8 cellular contexts compared by ENCODE assay signal in genomic region chr1:12124693-12125421, GRCh38. TPM values are rescaled to one million over a fixed set of nuclear protein-coding genes. Genes with fewer than 3 reads are reported as not detected.
DNase-seq lines count a peak whose midpoint lies in the region; ATAC-seq and TF ChIP-seq lines count a peak whose summit lies in the region.

No MANE protein-coding gene starts in this region.

- H3K9me3 ChIP-seq in uterus, result no peaks in the 10 kb centered on the region

- peak overlapping the region; percentile 68 for H3K27ac Mint-ChIP-seq in activated naive CD8-positive, alpha-beta T cell

- no peak for TF ChIP-seq POLR2A in uterus (IDR thresholded peaks at IDR 0.05)

- H3K27ac ChIP-seq in uterus, result peak overlapping the region in 1 of 2 donors; percentile 1

- H3K4me3 ChIP-seq in uterus, result no peak overlapping the region

- no peaks in the 10 kb centered on the region for H3K4me1 ChIP-seq in uterus

- peak; percentile 92 to 98 (median 97) for TF ChIP-seq CTCF in uterus (IDR thresholded peaks at IDR 0.05)

- no peak overlapping the region for H3K4me3 Mint-ChIP-seq in activated naive CD8-positive, alpha-beta T cell

- H3K4me1 Mint-ChIP-seq in activated naive CD8-positive, alpha-beta T cell (ENCODE audit: low read depth), result peaks cover 54% of the 10 kb centered on the region

- H3K36me3 ChIP-seq in uterus, result no peaks in the 10 kb centered on the region

- peaks cover 4% of the 10 kb centered on the region for H3K27me3 Mint-ChIP-seq in activated naive CD8-positive, alpha-beta T cell

- ATAC-seq in GM21619 (IDR thresholded peaks at IDR 0.05; ENCODE audit: unreplicated experiment), result no peak

- H3K9me3 Mint-ChIP-seq in activated naive CD8-positive, alpha-beta T cell (ENCODE audit: low read depth), result peaks cover 6% of the 10 kb centered on the region

- DNase-seq in DMS153 (lab: John Stamatoyannopoulos, UW), result peak; percentile 49
- peak; percentile 37 for DNase-seq in KG1 (lab: John Stamatoyannopoulos, UW)
- DNase-seq in SKM-1 treated with dmso at 0.1 percent for 144 hours (lab: John Stamatoyannopoulos, UW; ENCODE audit: unreplicated experiment), result peak; percentile 51
- DNase-seq in cardiac septum (ENCODE audit: low spot score), result peak; percentile 93
- DNase-seq in pulmonary artery endothelial cell (ENCODE audit: low read depth, low spot score), result peak; percentile 19
- peak; percentile 80 to 83 for DNase-seq in uterus

- intact Hi-C loops in cardiac septum (cut with DNase I) (loop anchor here (1.0 to 10.0 kb wide), 2 partner anchors 83 to 530 kb away; no protein-coding TSS in a partner anchor), uterus (cut with DNase I; ENCODE audit: low total_unique reads) (loop anchor here (2.0 kb wide), 1 partner anchor 84 kb away; no protein-coding TSS in a partner anchor)

- no peaks in the 10 kb centered on the region for H3K27me3 ChIP-seq in uterus

- H3K36me3 Mint-ChIP-seq in activated naive CD8-positive, alpha-beta T cell, result peaks cover 5% of the 10 kb centered on the region

RNA-seq across cellular contexts. Expression of gene TNFRSF1B, which starts 41.9 kb away (rescaled TPM):
- total RNA-seq in cardiac septum, result 15.5 TPM
- 21.1 and 26.1 TPM in 2 replicates for total RNA-seq in pulmonary artery endothelial cell
- 10 to 100 TPM in 3 of 4 donors, 1 to 10 TPM in 1; 8.8 to 53.4 (median 24.2) TPM for total RNA-seq in uterus

Comparison
In these comparisons a context has a peak if more than half of its experiments do, and no peak if none do; other contexts are left out.
1. DNase-seq: peak in every context shown above with its lines; median percentile 93 in cardiac septum; 82 in uterus; 51 in SKM-1 treated with dmso at 0.1 percent for 144 hours; 49 in DMS153; 37 in KG1; 19 in pulmonary artery endothelial cell.